8 cellular contexts compared by ENCODE assay signal in the genomic region with DNA sequence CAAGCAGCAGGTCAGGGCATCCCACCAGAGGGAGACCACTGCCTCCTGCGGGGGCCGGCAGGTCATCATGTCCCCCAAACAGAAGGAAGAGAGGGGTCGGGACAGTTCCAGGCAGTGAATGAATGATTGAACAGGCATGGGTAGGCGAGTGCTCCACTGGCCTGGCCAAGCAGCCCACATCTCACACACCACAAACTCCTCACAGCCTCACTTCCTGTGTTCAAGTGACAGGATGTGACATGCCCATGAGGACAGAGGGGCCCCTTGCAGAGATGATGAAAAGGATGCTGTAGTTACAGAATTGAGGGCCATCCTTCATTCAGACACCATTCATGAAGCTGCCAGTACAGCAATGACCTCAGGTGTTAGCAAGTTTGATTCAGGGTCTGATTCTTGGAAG. TPM values are rescaled to one million over a fixed set of nuclear protein-coding genes. Genes with fewer than 3 reads are reported as not detected.
A peak's percentile ranks its signal among the peaks of the same experiment; 100 is the strongest.
DNase-seq lines count a peak whose midpoint lies in the region; ATAC-seq lines count a peak whose summit lies in the region.

No MANE protein-coding gene starts in this region.

- ATAC-seq in GM18873 (IDR thresholded peaks at IDR 0.05; ENCODE audit: low FRiP score, unreplicated experiment) (peak; percentile 60), HG02938 (IDR thresholded peaks at IDR 0.05; ENCODE audit: unreplicated experiment) (peak; percentile 41)

- DNase-seq in activated CD4-positive, CD25-positive, alpha-beta regulatory T cell treated with anti-CD3 and anti-CD28 coated beads, Interleukin-2, amount 50 U/mL, for 16 hours (ENCODE audit: low read depth, low spot score), result peak; percentile 10
- DNase-seq in stimulated activated CD4-positive, alpha-beta T cell treated with anti-CD3 and anti-CD28 coated beads, Interleukin-15, amount 100 ng/mL, for 24 hours, result peak; percentile 61
- DNase-seq in HPDE6-E6E7 (ENCODE audit: extremely low spot score) (no peak), EL (no peak), posterior vena cava (ENCODE audit: low spot score) (no peak), T1000 (lab: John Stamatoyannopoulos, UW) (no peak)

- intact Hi-C loops in posterior vena cava (cut with DNase I), result no loop called here

RNA-seq across cellular contexts. Expression of gene IQSEC1, which starts 3.7 kb away (rescaled TPM):
- 10 to 100 TPM; 53.5 to 60.7 TPM for total RNA-seq in posterior vena cava

Comparison
In these comparisons a context has a peak if more than half of its experiments do, and no peak if none do; other contexts are left out.
1. DNase-seq: peak in activated CD4-positive, CD25-positive, alpha-beta regulatory T cell treated with anti-CD3 and anti-CD28 coated beads, Interleukin-2, amount 50 U/mL, for 16 hours (single experiment) and stimulated activated CD4-positive, alpha-beta T cell treated with anti-CD3 and anti-CD28 coated beads, Interleukin-15, amount 100 ng/mL, for 24 hours (single experiment); none in HPDE6-E6E7 (single experiment), EL (single experiment), posterior vena cava (single experiment) and T1000 (single experiment).